15 cellular contexts compared by ENCODE assay signal in genomic region chr21:37182222-37182621, GRCh38.
A peak's percentile ranks its signal among the peaks of the same experiment; 100 is the strongest.
DNase-seq lines count a peak whose midpoint lies in the region; ATAC-seq and TF ChIP-seq lines count a peak whose summit lies in the region.
"Had no signal": no experiment of that assay in that cellular context is flagged by ENCODE, and none has a peak within 500 bp of the region (broad histone marks: within the 10 kb centered on the region; RNA-seq: fewer than 3 reads in every experiment).

No MANE protein-coding gene starts in this region.

- H3K27ac Mint-ChIP-seq in activated CD4-positive, alpha-beta T cell treated with anti-CD3 and anti-CD28 coated beads, Interleukin-2, amount 10 ng/mL, durations not matched to agents 24 days and 14 days, result no peak overlapping the region

- no peaks in the 10 kb centered on the region for H3K4me1 ChIP-seq in gastrocnemius medialis
- H3K4me1 ChIP-seq: BLaER1, Caco-2 had no signal

- H3K36me3 ChIP-seq in gastrocnemius medialis, result peaks cover 0 to 9% of the 10 kb centered on the region in 2 donors

- ATAC-seq in left colon (peak; percentile 55), gastrocnemius medialis (no peak), GM21717 (IDR thresholded peaks at IDR 0.05; ENCODE audit: unreplicated experiment) (no peak)

- no peaks in the 10 kb centered on the region for H3K27me3 ChIP-seq in gastrocnemius medialis
- H3K27me3 ChIP-seq: BLaER1 had no signal

- no peak overlapping the region for H3K4me3 ChIP-seq in gastrocnemius medialis
- H3K4me3 ChIP-seq: BLaER1, GM23248 had no signal

- in situ Hi-C loops in gastrocnemius medialis (cut with MboI; ENCODE audit: low sequenced_read_pairs in 4 of 4), result no loop called here

- H3K9me3 ChIP-seq in gastrocnemius medialis, result no peaks in the 10 kb centered on the region
- H3K9me3 ChIP-seq: Caco-2 had no signal

- no peak for TF ChIP-seq CTCF in gastrocnemius medialis (IDR thresholded peaks at IDR 0.05 in 4 of 5, conservative IDR thresholded peaks at IDR 0.05 in 1 of 5)

- no peak overlapping the region for H3K4me3 Mint-ChIP-seq in activated CD4-positive, alpha-beta T cell treated with anti-CD3 and anti-CD28 coated beads, Interleukin-2, amount 10 ng/mL, durations not matched to agents 24 days and 14 days
- H3K4me3 Mint-ChIP-seq: CD8-positive, alpha-beta memory T cell had no signal

- intact Hi-C loops in activated CD4-positive, alpha-beta T cell treated with anti-CD3 and anti-CD28 coated beads, Interleukin-2, amount 10 ng/mL, durations not matched to agents 24 days and 14 days (cut with micrococcal nuclease), result no loop called here
- intact Hi-C loops in left colon (cut with DNase I, micrococcal nuclease) (no loop called here), gastrocnemius medialis (cut with DNase I; ENCODE audit: low total_unique reads) (no loop called here)

- peaks cover 10% of the 10 kb centered on the region for H3K4me1 Mint-ChIP-seq in activated CD4-positive, alpha-beta T cell treated with anti-CD3 and anti-CD28 coated beads, Interleukin-2, amount 10 ng/mL, durations not matched to agents 24 days and 14 days

- peak overlapping the region; percentile 78 to 85 (median 82) for H3K27ac ChIP-seq in gastrocnemius medialis
- H3K27ac ChIP-seq: BLaER1, GM23248 had no signal

- H3K27me3 Mint-ChIP-seq in activated CD4-positive, alpha-beta T cell treated with anti-CD3 and anti-CD28 coated beads, Interleukin-2, amount 10 ng/mL, durations not matched to agents 24 days and 14 days, result no peaks in the 10 kb centered on the region
- H3K27me3 Mint-ChIP-seq: CD8-positive, alpha-beta memory T cell had no signal

- H3K9me3 Mint-ChIP-seq in activated CD4-positive, alpha-beta T cell treated with anti-CD3 and anti-CD28 coated beads, Interleukin-2, amount 10 ng/mL, durations not matched to agents 24 days and 14 days, result no peaks in the 10 kb centered on the region

- peak; percentile 44 for DNase-seq in activated CD4-positive, alpha-beta T cell treated with anti-CD3 and anti-CD28 coated beads, Interleukin-2, amount 10 ng/mL, durations not matched to agents 24 days and 14 days
- DNase-seq in activated CD4-positive, alpha-beta T cell treated with anti-CD3 and anti-CD28 coated beads, Interleukin-2, amount 50 U/mL, for 4 hours, result no peak
- DNase-seq in NCI-H2029 (lab: John Stamatoyannopoulos, UW), result peak; percentile 28
- no peak for DNase-seq in left colon
- DNase-seq in gastrocnemius medialis, result no peak
- no peak for DNase-seq in mucosa of gallbladder (ENCODE audit: low spot score)
- DNase-seq in NCI-H510A (lab: John Stamatoyannopoulos, UW), result no peak
- DNase-seq: 8988T; AML-193; Caco-2; CD8-positive, alpha-beta memory T cell; GM23248; H7 had no signal

- peaks cover 50% of the 10 kb centered on the region for H3K36me3 Mint-ChIP-seq in activated CD4-positive, alpha-beta T cell treated with anti-CD3 and anti-CD28 coated beads, Interleukin-2, amount 10 ng/mL, durations not matched to agents 24 days and 14 days (ENCODE audit: low read depth)

- no peak for TF ChIP-seq POLR2A in gastrocnemius medialis (IDR thresholded peaks at IDR 0.05)

Comparison
In these comparisons a context has a peak if more than half of its experiments do, and no peak if none do; other contexts are left out.
1. DNase-seq: peak in activated CD4-positive, alpha-beta T cell treated with anti-CD3 and anti-CD28 coated beads, Interleukin-2, amount 10 ng/mL, durations not matched to agents 24 days and 14 days (single experiment) and NCI-H2029 (single experiment); none in activated CD4-positive, alpha-beta T cell treated with anti-CD3 and anti-CD28 coated beads, Interleukin-2, amount 50 U/mL, for 4 hours (0 of 2), left colon (0 of 2), gastrocnemius medialis (0 of 2), mucosa of gallbladder (single experiment) and NCI-H510A (single experiment).